8 cellular contexts compared by ENCODE assay signal in the genomic region with DNA sequence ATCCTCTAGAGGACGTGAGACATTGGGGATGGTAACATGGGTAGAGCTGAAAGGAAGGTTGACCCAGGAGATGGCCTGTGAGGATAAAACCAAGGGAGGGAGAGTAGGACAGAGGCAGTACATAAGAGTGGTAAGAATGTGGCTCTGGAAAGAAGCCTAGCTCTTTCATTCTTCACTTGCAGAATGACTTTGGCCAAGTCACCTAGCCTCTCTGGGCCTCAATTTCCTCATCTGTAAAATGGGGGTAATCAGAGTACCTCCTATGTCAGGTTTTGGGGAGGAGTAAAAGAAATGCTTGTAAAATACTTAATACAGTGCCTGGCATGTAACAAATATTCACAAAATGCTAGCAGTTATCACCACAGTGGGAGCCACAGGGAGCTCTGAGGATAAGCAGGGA. TPM values are rescaled to one million over a fixed set of nuclear protein-coding genes. Genes with fewer than 3 reads are reported as not detected.
DNase-seq lines count a peak whose midpoint lies in the region; ATAC-seq and TF ChIP-seq lines count a peak whose summit lies in the region.

No MANE protein-coding gene starts in this region.

- no peaks in the 10 kb centered on the region for H3K9me3 ChIP-seq in suprapubic skin

- no peak for TF ChIP-seq POLR2A in suprapubic skin (IDR thresholded peaks at IDR 0.05)

- no peaks in the 10 kb centered on the region for H3K9me3 Mint-ChIP-seq in activated CD4-positive, alpha-beta T cell treated with anti-CD3 and anti-CD28 coated beads for 36 hours (ENCODE audit: low read depth)
- no peaks in the 10 kb centered on the region for H3K9me3 Mint-ChIP-seq in activated naive CD8-positive, alpha-beta T cell treated with anti-CD3 and anti-CD28 coated beads, Interleukin-2, amount 10 ng/mL, durations not matched to agents 7 days and 5 days

- H3K27me3 Mint-ChIP-seq in activated CD4-positive, alpha-beta T cell treated with anti-CD3 and anti-CD28 coated beads for 36 hours: no peaks in the 10 kb centered on the region
- no peaks in the 10 kb centered on the region for H3K27me3 Mint-ChIP-seq in activated naive CD8-positive, alpha-beta T cell treated with anti-CD3 and anti-CD28 coated beads, Interleukin-2, amount 10 ng/mL, durations not matched to agents 7 days and 5 days

- no peak for DNase-seq in activated CD4-positive, alpha-beta T cell treated with anti-CD3 and anti-CD28 coated beads for 36 hours
- DNase-seq in activated CD4-positive, alpha-beta T cell treated with anti-CD3 and anti-CD28 coated beads for 4 hours: no peak
- no peak for DNase-seq in activated naive CD8-positive, alpha-beta T cell treated with anti-CD3 and anti-CD28 coated beads, Interleukin-2, amount 10 ng/mL, durations not matched to agents 7 days and 5 days
- no peak for DNase-seq in suprapubic skin (ENCODE audit: low spot score in 2 of 2)
- no peak for DNase-seq in hippocampal formation (lab: John Stamatoyannopoulos, UW)
- DNase-seq in anterior cingulate cortex (lab: John Stamatoyannopoulos, UW): no peak

- H3K36me3 Mint-ChIP-seq in activated CD4-positive, alpha-beta T cell treated with anti-CD3 and anti-CD28 coated beads for 36 hours (ENCODE audit: low read depth): peaks cover 21% of the 10 kb centered on the region
- no peaks in the 10 kb centered on the region for H3K36me3 Mint-ChIP-seq in activated naive CD8-positive, alpha-beta T cell treated with anti-CD3 and anti-CD28 coated beads, Interleukin-2, amount 10 ng/mL, durations not matched to agents 7 days and 5 days

- peak overlapping the region; percentile 76 for H3K4me3 ChIP-seq in suprapubic skin

- CTCF ChIA-PET in activated CD4-positive, alpha-beta T cell treated with anti-CD3 and anti-CD28 coated beads for 36 hours (lab: Charles Lee): interaction anchor here (1.2 to 1.3 kb wide), 4 partner anchors 17 to 200 kb away, joined by 3 to 7 read pairs (median 3); partner anchors contain the start of genes CYB5D1, NAA38 and RNF227

- H3K4me1 ChIP-seq in suprapubic skin: peaks cover 85% of the 10 kb centered on the region

- peak overlapping the region; percentile 98 for H3K27ac ChIP-seq in layer of hippocampus (ENCODE audit: low read depth, low read length)
- H3K27ac ChIP-seq in suprapubic skin: peak overlapping the region; percentile 99

- TF ChIP-seq EP300 in suprapubic skin (IDR thresholded peaks at IDR 0.05): no peak

- H3K36me3 ChIP-seq in suprapubic skin: peaks cover 5% of the 10 kb centered on the region

- H3K4me3 Mint-ChIP-seq in activated CD4-positive, alpha-beta T cell treated with anti-CD3 and anti-CD28 coated beads for 36 hours: peak overlapping the region; percentile 97
- peak overlapping the region; percentile 100 for H3K4me3 Mint-ChIP-seq in activated naive CD8-positive, alpha-beta T cell treated with anti-CD3 and anti-CD28 coated beads, Interleukin-2, amount 10 ng/mL, durations not matched to agents 7 days and 5 days

- WGBS in suprapubic skin: 86% methylated on average over 1 of the region's 1 CpG

- TF ChIP-seq CTCF in suprapubic skin (IDR thresholded peaks at IDR 0.05): no peak

- H3K27me3 ChIP-seq in layer of hippocampus (ENCODE audit: control insufficient read depth, insufficient read depth, low read length) (no peaks in the 10 kb centered on the region), suprapubic skin (no peaks in the 10 kb centered on the region)

- no peak for ATAC-seq in activated CD4-positive, alpha-beta T cell treated with anti-CD3 and anti-CD28 coated beads for 36 hours
- no peak for ATAC-seq in activated naive CD8-positive, alpha-beta T cell treated with anti-CD3 and anti-CD28 coated beads, Interleukin-2, amount 10 ng/mL, durations not matched to agents 7 days and 5 days (ENCODE audit: low read depth)
- ATAC-seq in HG02623 (IDR thresholded peaks at IDR 0.05; ENCODE audit: unreplicated experiment): no peak

- POLR2A ChIA-PET in activated CD4-positive, alpha-beta T cell treated with anti-CD3 and anti-CD28 coated beads for 36 hours (lab: Charles Lee): interaction anchor here (1.1 kb wide), 1 partner anchor 16 kb away, joined by 4 read pairs; the partner anchor contains the start of gene NAA38
- POLR2A ChIA-PET in activated naive CD8-positive, alpha-beta T cell treated with anti-CD3 and anti-CD28 coated beads, Interleukin-2, amount 10 ng/mL, durations not matched to agents 7 days and 5 days (lab: Charles Lee): interaction anchor here (1.3 kb wide), 1 partner anchor 11 kb away, joined by 3 read pairs; no protein-coding TSS in a partner anchor

- peak overlapping the region; percentile 92 for H3K27ac Mint-ChIP-seq in activated CD4-positive, alpha-beta T cell treated with anti-CD3 and anti-CD28 coated beads for 36 hours
- H3K27ac Mint-ChIP-seq in activated naive CD8-positive, alpha-beta T cell treated with anti-CD3 and anti-CD28 coated beads, Interleukin-2, amount 10 ng/mL, durations not matched to agents 7 days and 5 days: peak overlapping the region; percentile 84

- H3K4me1 Mint-ChIP-seq in activated CD4-positive, alpha-beta T cell treated with anti-CD3 and anti-CD28 coated beads for 36 hours: peaks cover 53% of the 10 kb centered on the region
- peaks cover 56% of the 10 kb centered on the region for H3K4me1 Mint-ChIP-seq in activated naive CD8-positive, alpha-beta T cell treated with anti-CD3 and anti-CD28 coated beads, Interleukin-2, amount 10 ng/mL, durations not matched to agents 7 days and 5 days

- intact Hi-C loops in activated CD4-positive, alpha-beta T cell treated with anti-CD3 and anti-CD28 coated beads for 36 hours (cut with DNase I, micrococcal nuclease): loop anchor here (5.0 to 10.0 kb wide), 11 partner anchors 154 to 796 kb away; partner anchors contain the start of genes CTDNEP1 (in 1 of the 2), ELP5 (in 1 of the 2), KCTD11 (in 1 of the 2) and NDEL1 (in 1 of the 2)

RNA-seq across cellular contexts. Expression of gene KDM6B, which starts 6.9 kb away (rescaled TPM):
- 10 to 100 TPM; 37.3 to 46.2 TPM for total RNA-seq in activated CD4-positive, alpha-beta T cell treated with anti-CD3 and anti-CD28 coated beads for 36 hours
- total RNA-seq in activated naive CD8-positive, alpha-beta T cell treated with anti-CD3 and anti-CD28 coated beads, Interleukin-2, amount 10 ng/mL, durations not matched to agents 7 days and 5 days: 10 to 100 TPM; 43.4 to 50.9 TPM
- 10 to 100 TPM; 21.4 to 31.0 (median 26.7) TPM for total RNA-seq in suprapubic skin

RNA-seq across cellular contexts. Expression of gene TMEM88, which starts 14.0 kb away (rescaled TPM):
- total RNA-seq in activated CD4-positive, alpha-beta T cell treated with anti-CD3 and anti-CD28 coated beads for 36 hours: 1 to 10 TPM; 3.5 to 5.6 TPM
- total RNA-seq in activated naive CD8-positive, alpha-beta T cell treated with anti-CD3 and anti-CD28 coated beads, Interleukin-2, amount 10 ng/mL, durations not matched to agents 7 days and 5 days: 1 to 10 TPM; 2.9 to 3.7 TPM
- 1 to 10 TPM; 4.2 to 7.6 (median 5.1) TPM for total RNA-seq in suprapubic skin

RNA-seq across cellular contexts. Expression of gene NAA38, which starts 16.5 kb away (rescaled TPM):
- 10 to 100 TPM; 64.7 to 79.8 TPM for total RNA-seq in activated CD4-positive, alpha-beta T cell treated with anti-CD3 and anti-CD28 coated beads for 36 hours
- 10 to 100 TPM; 62.1 to 71.7 TPM for total RNA-seq in activated naive CD8-positive, alpha-beta T cell treated with anti-CD3 and anti-CD28 coated beads, Interleukin-2, amount 10 ng/mL, durations not matched to agents 7 days and 5 days
- total RNA-seq in suprapubic skin: 10 to 100 TPM; 46.2 to 90.6 (median 47.6) TPM

RNA-seq across cellular contexts. Expression of gene CYB5D1, which starts 16.9 kb away (rescaled TPM):
- 10 to 100 TPM; 12.5 to 12.6 TPM for total RNA-seq in activated CD4-positive, alpha-beta T cell treated with anti-CD3 and anti-CD28 coated beads for 36 hours
- total RNA-seq in activated naive CD8-positive, alpha-beta T cell treated with anti-CD3 and anti-CD28 coated beads, Interleukin-2, amount 10 ng/mL, durations not matched to agents 7 days and 5 days: 1 to 10 TPM; 7.3 to 7.9 TPM
- total RNA-seq in suprapubic skin: 10 to 100 TPM in 1 of 4 donors, 1 to 10 TPM in 3; 7.1 to 10.8 (median 9.8) TPM

RNA-seq across cellular contexts. Expression of gene CHD3, which starts 47.7 kb away (rescaled TPM):
- total RNA-seq in activated CD4-positive, alpha-beta T cell treated with anti-CD3 and anti-CD28 coated beads for 36 hours: 100 to 1,000 TPM; 145 to 161 TPM
- total RNA-seq in activated naive CD8-positive, alpha-beta T cell treated with anti-CD3 and anti-CD28 coated beads, Interleukin-2, amount 10 ng/mL, durations not matched to agents 7 days and 5 days: 100 to 1,000 TPM; 194 to 199 TPM
- 10 to 100 TPM; 42.1 to 76.0 (median 67.7) TPM for total RNA-seq in suprapubic skin
